ENCODE assay signal across 8 cellular contexts in the genomic region with DNA sequence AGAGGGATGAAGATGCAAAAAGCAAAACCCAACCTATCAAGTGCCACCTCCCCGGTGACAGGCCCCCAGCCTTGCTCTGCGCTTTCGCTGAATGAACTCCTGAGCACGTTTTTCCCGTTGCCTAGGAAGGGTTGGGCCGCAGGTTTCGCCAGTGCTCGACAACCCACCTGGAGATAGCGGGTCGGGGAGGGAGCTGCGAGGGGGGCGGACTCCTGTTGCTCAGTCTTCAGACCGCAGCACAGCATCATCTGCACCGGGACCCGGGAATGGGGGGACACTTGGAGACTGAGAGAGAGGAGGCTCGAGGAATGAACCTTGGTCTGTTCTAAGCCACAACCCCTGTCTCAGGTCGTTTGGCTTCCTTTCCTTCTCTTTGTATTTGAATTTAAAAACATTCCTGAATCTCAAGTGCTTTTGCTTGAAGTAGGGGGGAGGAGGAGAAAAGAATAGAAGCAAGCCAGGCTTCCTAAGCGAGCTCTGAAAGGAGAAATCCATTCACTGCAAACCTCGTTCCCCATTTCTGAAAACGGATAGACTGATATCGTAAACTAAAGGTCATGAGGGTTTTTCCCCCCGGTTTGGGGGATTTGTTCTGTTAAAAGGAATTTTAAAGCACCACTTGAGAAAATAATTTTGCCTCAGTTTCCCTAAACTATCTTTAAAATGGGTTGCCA. TPM values are rescaled to one million over a fixed set of nuclear protein-coding genes. Genes with fewer than 3 reads are reported as not detected.
A peak's percentile ranks its signal among the peaks of the same experiment; 100 is the strongest.
DNase-seq lines count a peak whose midpoint lies in the region; ATAC-seq and TF ChIP-seq lines count a peak whose summit lies in the region.

No MANE protein-coding gene starts in this region.

- no peak for ATAC-seq in activated CD8-positive, alpha-beta T cell treated with anti-CD3 and anti-CD28 coated beads, Interleukin-2, amount 10 ng/mL, durations not matched to agents 7 days and 5 days
- ATAC-seq in GM21390 (IDR thresholded peaks at IDR 0.05; ENCODE audit: unreplicated experiment): no peak
- no peak for ATAC-seq in HG03196 (IDR thresholded peaks at IDR 0.05; ENCODE audit: unreplicated experiment)

- H3K36me3 ChIP-seq in parathyroid adenoma (ENCODE audit: control insufficient read depth, insufficient read depth, low read length): no peaks in the 10 kb centered on the region

- no peak overlapping the region for H2AFZ ChIP-seq in parathyroid adenoma

- no peak for DNase-seq in T-helper 1 cell
- no peak for DNase-seq in activated CD8-positive, alpha-beta T cell treated with anti-CD3 and anti-CD28 coated beads, Interleukin-2, amount 10 ng/mL, durations not matched to agents 7 days and 5 days
- no peak for DNase-seq in fibroblast of villous mesenchyme (ENCODE audit: low read depth)
- DNase-seq in NCI-H1092 (lab: John Stamatoyannopoulos, UW): no peak

- peaks cover 38% of the 10 kb centered on the region for H3K27me3 Mint-ChIP-seq in T-helper 1 cell treated with Interleukin-12 subunit alpha and Interleukin-12 subunit beta and Interleukin-4 antibody, amounts not matched to agents 30 μg/mL and 1 μg/mL, for 36 hours (ENCODE audit: low read depth)
- peaks cover 22% of the 10 kb centered on the region for H3K27me3 Mint-ChIP-seq in activated CD8-positive, alpha-beta T cell treated with anti-CD3 and anti-CD28 coated beads, Interleukin-2, amount 10 ng/mL, durations not matched to agents 7 days and 5 days (ENCODE audit: low read depth)

- no peak overlapping the region for H3K27ac ChIP-seq in parathyroid adenoma

- H3K4me2 ChIP-seq in parathyroid adenoma (ENCODE audit: low read length): peak overlapping the region; percentile 84

- H3K27me3 ChIP-seq in parathyroid adenoma (ENCODE audit: control insufficient read depth, insufficient read depth, low read length): no peaks in the 10 kb centered on the region

- H3K4me3 Mint-ChIP-seq in T-helper 1 cell treated with Interleukin-12 subunit alpha and Interleukin-12 subunit beta and Interleukin-4 antibody, amounts not matched to agents 30 μg/mL and 1 μg/mL, for 36 hours: peak overlapping the region; percentile 51
- peak overlapping the region; percentile 62 for H3K4me3 Mint-ChIP-seq in activated CD8-positive, alpha-beta T cell treated with anti-CD3 and anti-CD28 coated beads, Interleukin-2, amount 10 ng/mL, durations not matched to agents 7 days and 5 days

- H3K27ac Mint-ChIP-seq in T-helper 1 cell treated with Interleukin-12 subunit alpha and Interleukin-12 subunit beta and Interleukin-4 antibody, amounts not matched to agents 30 μg/mL and 1 μg/mL, for 36 hours: no peak overlapping the region
- H3K27ac Mint-ChIP-seq in activated CD8-positive, alpha-beta T cell treated with anti-CD3 and anti-CD28 coated beads, Interleukin-2, amount 10 ng/mL, durations not matched to agents 7 days and 5 days: no peak overlapping the region

- H3K9me3 ChIP-seq in parathyroid adenoma (ENCODE audit: control insufficient read depth, low read length): no peaks in the 10 kb centered on the region

- CTCF ChIA-PET in activated CD8-positive, alpha-beta T cell treated with anti-CD3 and anti-CD28 coated beads, Interleukin-2, amount 10 ng/mL, durations not matched to agents 7 days and 5 days (lab: Charles Lee): no interaction called here

- H3K4me1 ChIP-seq in parathyroid adenoma: no peaks in the 10 kb centered on the region

- peak overlapping the region; percentile 63 for H3K4me3 ChIP-seq in fibroblast of villous mesenchyme (ENCODE audit: low read depth, low read length)
- peak overlapping the region; percentile 38 for H3K4me3 ChIP-seq in parathyroid adenoma (ENCODE audit: low read depth, low read length)

- POLR2A ChIA-PET in activated CD8-positive, alpha-beta T cell treated with anti-CD3 and anti-CD28 coated beads, Interleukin-2, amount 10 ng/mL, durations not matched to agents 7 days and 5 days (lab: Charles Lee): no interaction called here

- H3K9me3 Mint-ChIP-seq in T-helper 1 cell treated with Interleukin-12 subunit alpha and Interleukin-12 subunit beta and Interleukin-4 antibody, amounts not matched to agents 30 μg/mL and 1 μg/mL, for 36 hours: no peaks in the 10 kb centered on the region
- H3K9me3 Mint-ChIP-seq in activated CD8-positive, alpha-beta T cell treated with anti-CD3 and anti-CD28 coated beads, Interleukin-2, amount 10 ng/mL, durations not matched to agents 7 days and 5 days (ENCODE audit: insufficient read depth): no peaks in the 10 kb centered on the region

- TF ChIP-seq CTCF in fibroblast of villous mesenchyme (IDR thresholded peaks at IDR 0.05; ENCODE audit: insufficient read depth, low read depth, low read length): no peak
- no peak for TF ChIP-seq CTCF in parathyroid adenoma (IDR thresholded peaks at IDR 0.05)

- H3K4me1 Mint-ChIP-seq in T-helper 1 cell treated with Interleukin-12 subunit alpha and Interleukin-12 subunit beta and Interleukin-4 antibody, amounts not matched to agents 30 μg/mL and 1 μg/mL, for 36 hours (ENCODE audit: low read depth): peaks cover 18% of the 10 kb centered on the region
- H3K4me1 Mint-ChIP-seq in activated CD8-positive, alpha-beta T cell treated with anti-CD3 and anti-CD28 coated beads, Interleukin-2, amount 10 ng/mL, durations not matched to agents 7 days and 5 days (ENCODE audit: low read depth): peaks cover 26% of the 10 kb centered on the region

- no peaks in the 10 kb centered on the region for H3K36me3 Mint-ChIP-seq in T-helper 1 cell treated with Interleukin-12 subunit alpha and Interleukin-12 subunit beta and Interleukin-4 antibody, amounts not matched to agents 30 μg/mL and 1 μg/mL, for 36 hours (ENCODE audit: low read depth)
- H3K36me3 Mint-ChIP-seq in activated CD8-positive, alpha-beta T cell treated with anti-CD3 and anti-CD28 coated beads, Interleukin-2, amount 10 ng/mL, durations not matched to agents 7 days and 5 days (ENCODE audit: low read depth): no peaks in the 10 kb centered on the region

- H3K9ac ChIP-seq in parathyroid adenoma: no peak overlapping the region

- H3K79me2 ChIP-seq in parathyroid adenoma: no peaks in the 10 kb centered on the region

RNA-seq across cellular contexts. Expression of a gene that starts 1.2 kb away (rescaled TPM):
- 1 to 10 TPM in 1 of 2 experiments, under 1 TPM in 1; 0.73 to 1.2 TPM for total RNA-seq in activated CD8-positive, alpha-beta T cell treated with anti-CD3 and anti-CD28 coated beads, Interleukin-2, amount 10 ng/mL, durations not matched to agents 7 days and 5 days
- total RNA-seq in fibroblast of villous mesenchyme: 84.4 and 123 TPM in 2 replicates

Comparison
In these comparisons a context has a peak if more than half of its experiments do, and no peak if none do; other contexts are left out.
1. RNA of a gene that starts 1.2 kb away (total RNA-seq): 84.4 to 123 TPM in fibroblast of villous mesenchyme; 0.73 to 1.2 TPM in activated CD8-positive, alpha-beta T cell treated with anti-CD3 and anti-CD28 coated beads, Interleukin-2, amount 10 ng/mL, durations not matched to agents 7 days and 5 days; every median in the first group is over 10 times any median in the second.